7 cellular contexts compared by ENCODE assay signal in the genomic region with DNA sequence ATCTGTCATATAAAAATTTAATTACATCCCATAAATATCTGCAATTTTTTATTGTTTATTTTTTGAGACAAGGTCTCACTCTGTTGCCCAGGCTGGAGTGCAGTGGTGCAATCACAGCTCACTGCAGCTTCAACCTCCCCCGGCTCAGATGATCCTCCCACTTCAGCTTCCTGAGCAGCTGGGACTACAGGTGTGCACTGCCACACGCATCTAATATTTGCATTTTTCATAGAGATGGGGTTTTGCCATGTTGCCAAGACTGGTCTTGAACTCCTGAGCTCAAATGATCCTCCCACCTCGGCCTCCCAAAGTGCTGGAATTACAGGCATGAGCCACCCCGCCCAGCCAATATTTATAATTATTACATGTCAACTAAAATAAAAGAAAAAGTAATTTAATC. TPM values are rescaled to one million over a fixed set of nuclear protein-coding genes. Genes with fewer than 3 reads are reported as not detected.
DNase-seq lines count a peak whose midpoint lies in the region; ATAC-seq and TF ChIP-seq lines count a peak whose summit lies in the region.
"Not testable (repeated sequence)": the region's sequence is repeated elsewhere in the genome, so short reads cannot be mapped to it uniquely, and the experiment has no call there.

No MANE protein-coding gene starts in this region.

- H3F3A ChIP-seq in PC-3 (ENCODE audit: low read length, unreplicated experiment) = not testable (repeated sequence)

- not testable (repeated sequence) for H4K20me1 ChIP-seq in PC-3 (ENCODE audit: low read length)

- DNase-seq in PC-3 = not testable (repeated sequence)

- H3K27ac ChIP-seq in PC-3 (ENCODE audit: low read length) = not testable (repeated sequence)

- not testable (repeated sequence) for H3K4me3 ChIP-seq in PC-3 (ENCODE audit: low read length)

- H3K36me3 ChIP-seq in PC-3 (ENCODE audit: low read depth, low read length) = not testable (repeated sequence)

- H2AFZ ChIP-seq in PC-3 (ENCODE audit: low read length) = not testable (repeated sequence)

- not testable (repeated sequence) for H3K9me3 ChIP-seq in PC-3 (ENCODE audit: low read length)

- not testable (repeated sequence) for H3K79me2 ChIP-seq in PC-3 (ENCODE audit: low read length)

- H3K27me3 ChIP-seq in PC-3 (ENCODE audit: low read length) = not testable (repeated sequence)

- H3K9ac ChIP-seq in PC-3 (ENCODE audit: low read length) = not testable (repeated sequence)

- ATAC-seq in GM18858 (IDR thresholded peaks at IDR 0.05; ENCODE audit: unreplicated experiment) = peak; percentile 87
- ATAC-seq in GM19438 (IDR thresholded peaks at IDR 0.05; ENCODE audit: low read depth, unreplicated experiment) = peak; percentile 58
- peak; percentile 77 for ATAC-seq in GM21619 (IDR thresholded peaks at IDR 0.05; ENCODE audit: unreplicated experiment)
- peak; percentile 80 for ATAC-seq in HG02885 (IDR thresholded peaks at IDR 0.05; ENCODE audit: poor library complexity, unreplicated experiment)
- peak; percentile 61 for ATAC-seq in HG03108 (IDR thresholded peaks at IDR 0.05; ENCODE audit: unreplicated experiment)
- ATAC-seq in HG03520 (IDR thresholded peaks at IDR 0.05; ENCODE audit: unreplicated experiment) = peak; percentile 64
- peak; percentile 48; the same call in 1 of the 2 replicates for ATAC-seq in PC-3

- not testable (repeated sequence) for BruUV-seq in PC-3 (replicated peaks; lab: Mats Ljungman, UMichigan)

- not testable (repeated sequence) for H3K9me2 ChIP-seq in PC-3 (replicated peaks; ENCODE audit: low read length)

- not testable (repeated sequence) for TF ChIP-seq CTCF in PC-3 (conservative IDR thresholded peaks at IDR 0.05; ENCODE audit: low read depth, low read length)

- CTCF ChIA-PET in PC-3 (lab: Charles Lee) = not testable (repeated sequence)

- not testable (repeated sequence) for H3K4me1 ChIP-seq in PC-3 (ENCODE audit: insufficient read depth, low read length)

- POLR2A ChIA-PET in PC-3 (lab: Charles Lee; ENCODE audit: unreplicated experiment) = not testable (repeated sequence)

- not testable (repeated sequence) for H3K4me2 ChIP-seq in PC-3 (ENCODE audit: low read length)

- intact Hi-C loops in PC-3 (cut with micrococcal nuclease) = not testable (repeated sequence)

RNA-seq across cellular contexts. Expression of a gene that starts 0.6 kb away (rescaled TPM):
- total RNA-seq in PC-3 (2014; rRNA removed) = 155 and 181 TPM in 2 replicates
